ENCODE assay signal across 1 cellular context in the genomic region with DNA sequence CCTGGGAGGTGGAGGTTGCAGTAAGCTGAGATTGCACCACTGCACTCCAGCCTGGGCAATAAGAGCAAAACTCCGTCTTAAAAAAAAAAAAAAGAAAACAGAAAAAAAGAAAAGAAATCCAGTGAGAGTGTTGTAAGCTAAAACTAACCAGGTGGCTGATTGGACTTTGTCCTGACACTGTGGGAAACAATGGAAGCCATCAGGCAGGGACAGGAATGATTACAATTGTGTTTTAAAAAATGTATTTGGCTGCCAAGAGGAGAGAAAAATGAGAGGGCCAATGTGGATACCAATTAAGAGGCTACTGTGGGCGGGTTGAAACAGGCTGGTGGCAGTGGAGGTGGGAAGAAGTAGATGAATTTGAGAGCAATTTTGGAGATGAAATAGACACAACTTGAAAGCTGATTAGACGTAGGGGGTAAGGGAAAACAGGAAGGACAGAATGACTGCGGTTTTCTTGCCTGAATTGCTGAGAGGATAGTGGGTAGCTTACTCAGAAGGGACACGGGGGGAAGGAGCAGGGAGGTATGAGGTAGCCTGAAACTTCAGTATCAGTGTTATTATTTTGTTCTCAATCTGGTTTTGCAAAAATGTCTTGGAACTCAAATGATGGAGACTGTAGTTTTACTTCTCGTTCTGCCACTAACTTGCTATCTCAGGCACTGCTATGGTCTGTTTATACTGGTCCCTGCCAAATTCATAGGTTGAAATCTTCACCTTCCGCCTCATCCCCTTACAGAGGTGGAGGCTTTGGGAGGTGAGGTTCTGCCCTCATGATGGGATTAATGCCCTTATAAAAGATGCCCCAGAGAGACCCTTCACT.
TF ChIP-seq lines count a peak whose summit lies in the region.

No MANE protein-coding gene starts in this region.

TF ChIP-seq in K562, 482 proteins besides CTCF, POLR2A, EP300 and RAD21 (continued from another document and continues in another):
- TF ChIP-seq, protein P1, sequence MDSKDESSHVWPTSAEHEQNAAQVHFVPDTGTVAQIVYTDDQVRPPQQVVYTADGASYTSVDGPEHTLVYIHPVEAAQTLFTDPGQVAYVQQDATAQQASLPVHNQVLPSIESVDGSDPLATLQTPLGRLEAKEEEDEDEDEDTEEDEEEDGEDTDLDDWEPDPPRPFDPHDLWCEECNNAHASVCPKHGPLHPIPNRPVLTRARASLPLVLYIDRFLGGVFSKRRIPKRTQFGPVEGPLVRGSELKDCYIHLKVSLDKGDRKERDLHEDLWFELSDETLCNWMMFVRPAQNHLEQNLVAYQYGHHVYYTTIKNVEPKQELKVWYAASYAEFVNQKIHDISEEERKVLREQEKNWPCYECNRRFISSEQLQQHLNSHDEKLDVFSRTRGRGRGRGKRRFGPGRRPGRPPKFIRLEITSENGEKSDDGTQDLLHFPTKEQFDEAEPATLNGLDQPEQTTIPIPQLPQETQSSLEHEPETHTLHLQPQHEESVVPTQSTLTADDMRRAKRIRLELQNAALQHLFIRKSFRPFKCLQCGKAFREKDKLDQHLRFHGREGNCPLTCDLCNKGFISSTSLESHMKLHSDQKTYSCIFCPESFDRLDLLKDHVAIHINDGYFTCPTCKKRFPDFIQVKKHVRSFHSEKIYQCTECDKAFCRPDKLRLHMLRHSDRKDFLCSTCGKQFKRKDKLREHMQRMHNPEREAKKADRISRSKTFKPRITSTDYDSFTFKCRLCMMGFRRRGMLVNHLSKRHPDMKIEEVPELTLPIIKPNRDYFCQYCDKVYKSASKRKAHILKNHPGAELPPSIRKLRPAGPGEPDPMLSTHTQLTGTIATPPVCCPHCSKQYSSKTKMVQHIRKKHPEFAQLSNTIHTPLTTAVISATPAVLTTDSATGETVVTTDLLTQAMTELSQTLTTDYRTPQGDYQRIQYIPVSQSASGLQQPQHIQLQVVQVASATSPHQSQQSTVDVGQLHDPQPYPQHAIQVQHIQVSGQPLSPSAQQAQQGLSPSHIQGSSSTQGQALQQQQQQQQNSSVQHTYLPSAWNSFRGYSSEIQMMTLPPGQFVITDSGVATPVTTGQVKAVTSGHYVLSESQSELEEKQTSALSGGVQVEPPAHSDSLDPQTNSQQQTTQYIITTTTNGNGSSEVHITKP (IDR thresholded peaks at IDR 0.05; ENCODE audit: partially characterized antibody), result no peak
- peak in 1 of 2 experiments; percentile 32; a peak in 1 of 4 replicates for TF ChIP-seq MLLT1 (IDR thresholded peaks at IDR 0.05)
- no peak for TF ChIP-seq NFXL1 (CRISPR knock-in tag; IDR thresholded peaks at IDR 0.05)
- no peak for TF ChIP-seq HDAC3 (IDR thresholded peaks at IDR 0.05; ENCODE audit: borderline replicate concordance, partially characterized antibody)
- no peak for TF ChIP-seq ATF2 (CRISPR knock-in tag; IDR thresholded peaks at IDR 0.05)
- no peak for TF ChIP-seq TSC22D4 (tag; IDR thresholded peaks at IDR 0.05)
- TF ChIP-seq PHF21A (IDR thresholded peaks at IDR 0.05; ENCODE audit: borderline replicate concordance, low read depth), result no peak
- no peak for TF ChIP-seq MTA3 (IDR thresholded peaks at IDR 0.05; ENCODE audit: borderline replicate concordance)
- no peak for TF ChIP-seq TOE1 (IDR thresholded peaks at IDR 0.05; ENCODE audit: borderline replicate concordance)
- TF ChIP-seq TOE1 (CRISPR knock-in tag; IDR thresholded peaks at IDR 0.05; ENCODE audit: borderline replicate concordance, low read depth), result no peak
- TF ChIP-seq, protein P2, sequence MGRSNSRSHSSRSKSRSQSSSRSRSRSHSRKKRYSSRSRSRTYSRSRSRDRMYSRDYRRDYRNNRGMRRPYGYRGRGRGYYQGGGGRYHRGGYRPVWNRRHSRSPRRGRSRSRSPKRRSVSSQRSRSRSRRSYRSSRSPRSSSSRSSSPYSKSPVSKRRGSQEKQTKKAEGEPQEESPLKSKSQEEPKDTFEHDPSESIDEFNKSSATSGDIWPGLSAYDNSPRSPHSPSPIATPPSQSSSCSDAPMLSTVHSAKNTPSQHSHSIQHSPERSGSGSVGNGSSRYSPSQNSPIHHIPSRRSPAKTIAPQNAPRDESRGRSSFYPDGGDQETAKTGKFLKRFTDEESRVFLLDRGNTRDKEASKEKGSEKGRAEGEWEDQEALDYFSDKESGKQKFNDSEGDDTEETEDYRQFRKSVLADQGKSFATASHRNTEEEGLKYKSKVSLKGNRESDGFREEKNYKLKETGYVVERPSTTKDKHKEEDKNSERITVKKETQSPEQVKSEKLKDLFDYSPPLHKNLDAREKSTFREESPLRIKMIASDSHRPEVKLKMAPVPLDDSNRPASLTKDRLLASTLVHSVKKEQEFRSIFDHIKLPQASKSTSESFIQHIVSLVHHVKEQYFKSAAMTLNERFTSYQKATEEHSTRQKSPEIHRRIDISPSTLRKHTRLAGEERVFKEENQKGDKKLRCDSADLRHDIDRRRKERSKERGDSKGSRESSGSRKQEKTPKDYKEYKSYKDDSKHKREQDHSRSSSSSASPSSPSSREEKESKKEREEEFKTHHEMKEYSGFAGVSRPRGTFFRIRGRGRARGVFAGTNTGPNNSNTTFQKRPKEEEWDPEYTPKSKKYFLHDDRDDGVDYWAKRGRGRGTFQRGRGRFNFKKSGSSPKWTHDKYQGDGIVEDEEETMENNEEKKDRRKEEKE (IDR thresholded peaks at IDR 0.05; ENCODE audit: borderline replicate concordance in 1 of 2, control insufficient read depth in 1 of 2, low read depth in 2 of 2, low read length in 1 of 2), result no peak
- TF ChIP-seq SLC30A9 (CRISPR knock-in tag; IDR thresholded peaks at IDR 0.05), result no peak
- no peak for TF ChIP-seq SNRNP70 (optimal IDR thresholded peaks at IDR 0.05; ENCODE audit: low read depth, low read length)
- peak; percentile 43; the same call in 1 of the 2 replicates for TF ChIP-seq ZKSCAN8 (CRISPR knock-in tag; IDR thresholded peaks at IDR 0.05)
- no peak for TF ChIP-seq IFI16 (CRISPR knock-in tag; IDR thresholded peaks at IDR 0.05)
- TF ChIP-seq TBL1XR1 (IDR thresholded peaks at IDR 0.05; ENCODE audit: low read length in 2 of 2), result 0 out of 4 replicates have a peak, but pooled peaks of 1 of the 2 experiments have one; percentile 20
- TF ChIP-seq ZBTB9 (CRISPR knock-in tag; IDR thresholded peaks at IDR 0.05), result no peak
- TF ChIP-seq SAFB (IDR thresholded peaks at IDR 0.05; ENCODE audit: borderline replicate concordance, low read depth, low read length), result no peak
- TF ChIP-seq ZKSCAN3 (CRISPR knock-in tag; IDR thresholded peaks at IDR 0.05), result no peak
- TF ChIP-seq NUFIP1 (IDR thresholded peaks at IDR 0.05; ENCODE audit: partially characterized antibody), result no peak
- TF ChIP-seq TEAD2 (tag; IDR thresholded peaks at IDR 0.05), result no peak
- no peak for TF ChIP-seq RFX7 (CRISPR knock-in tag; IDR thresholded peaks at IDR 0.05)
- no peak for TF ChIP-seq NFIX (CRISPR knock-in tag; IDR thresholded peaks at IDR 0.05; ENCODE audit: low read depth)
- no peak for TF ChIP-seq CSDE1 (IDR thresholded peaks at IDR 0.05)
- TF ChIP-seq SMARCC2 (IDR thresholded peaks at IDR 0.05; ENCODE audit: low read depth), result no peak
- TF ChIP-seq RCOR1 (IDR thresholded peaks at IDR 0.05; ENCODE audit: borderline replicate concordance in 1 of 2, low read depth in 2 of 2, low read length in 2 of 2), result no peak
- TF ChIP-seq ZNF174 (CRISPR knock-in tag; IDR thresholded peaks at IDR 0.05), result no peak
- TF ChIP-seq GTF2E2 (tag; IDR thresholded peaks at IDR 0.05), result 0 out of 2 replicates have a peak, but pooled peaks have one; percentile 49
- TF ChIP-seq ELF4 (CRISPR knock-in tag; IDR thresholded peaks at IDR 0.05), result no peak
- no peak for TF ChIP-seq HOXB6 (CRISPR knock-in tag; IDR thresholded peaks at IDR 0.05; ENCODE audit: borderline replicate concordance)
- no peak for TF ChIP-seq RBM15 (IDR thresholded peaks at IDR 0.05; ENCODE audit: insufficient read depth, low read length)
- TF ChIP-seq, protein P3, sequence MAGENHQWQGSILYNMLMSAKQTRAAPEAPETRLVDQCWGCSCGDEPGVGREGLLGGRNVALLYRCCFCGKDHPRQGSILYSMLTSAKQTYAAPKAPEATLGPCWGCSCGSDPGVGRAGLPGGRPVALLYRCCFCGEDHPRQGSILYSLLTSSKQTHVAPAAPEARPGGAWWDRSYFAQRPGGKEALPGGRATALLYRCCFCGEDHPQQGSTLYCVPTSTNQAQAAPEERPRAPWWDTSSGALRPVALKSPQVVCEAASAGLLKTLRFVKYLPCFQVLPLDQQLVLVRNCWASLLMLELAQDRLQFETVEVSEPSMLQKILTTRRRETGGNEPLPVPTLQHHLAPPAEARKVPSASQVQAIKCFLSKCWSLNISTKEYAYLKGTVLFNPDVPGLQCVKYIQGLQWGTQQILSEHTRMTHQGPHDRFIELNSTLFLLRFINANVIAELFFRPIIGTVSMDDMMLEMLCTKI (IDR thresholded peaks at IDR 0.05; ENCODE audit: partially characterized antibody), result no peak
- TF ChIP-seq, protein P4, sequence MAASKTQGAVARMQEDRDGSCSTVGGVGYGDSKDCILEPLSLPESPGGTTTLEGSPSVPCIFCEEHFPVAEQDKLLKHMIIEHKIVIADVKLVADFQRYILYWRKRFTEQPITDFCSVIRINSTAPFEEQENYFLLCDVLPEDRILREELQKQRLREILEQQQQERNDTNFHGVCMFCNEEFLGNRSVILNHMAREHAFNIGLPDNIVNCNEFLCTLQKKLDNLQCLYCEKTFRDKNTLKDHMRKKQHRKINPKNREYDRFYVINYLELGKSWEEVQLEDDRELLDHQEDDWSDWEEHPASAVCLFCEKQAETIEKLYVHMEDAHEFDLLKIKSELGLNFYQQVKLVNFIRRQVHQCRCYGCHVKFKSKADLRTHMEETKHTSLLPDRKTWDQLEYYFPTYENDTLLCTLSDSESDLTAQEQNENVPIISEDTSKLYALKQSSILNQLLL (CRISPR knock-in tag; IDR thresholded peaks at IDR 0.05; ENCODE audit: borderline replicate concordance), result no peak
- no peak for TF ChIP-seq PHF20 (IDR thresholded peaks at IDR 0.05; ENCODE audit: partially characterized antibody)
- TF ChIP-seq, protein P5, sequence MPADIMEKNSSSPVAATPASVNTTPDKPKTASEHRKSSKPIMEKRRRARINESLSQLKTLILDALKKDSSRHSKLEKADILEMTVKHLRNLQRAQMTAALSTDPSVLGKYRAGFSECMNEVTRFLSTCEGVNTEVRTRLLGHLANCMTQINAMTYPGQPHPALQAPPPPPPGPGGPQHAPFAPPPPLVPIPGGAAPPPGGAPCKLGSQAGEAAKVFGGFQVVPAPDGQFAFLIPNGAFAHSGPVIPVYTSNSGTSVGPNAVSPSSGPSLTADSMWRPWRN (IDR thresholded peaks at IDR 0.05; ENCODE audit: low read depth), result no peak
- no peak for TF ChIP-seq ZBTB33 (CRISPR knock-in tag; IDR thresholded peaks at IDR 0.05)
- TF ChIP-seq ESRRA (IDR thresholded peaks at IDR 0.05; ENCODE audit: borderline replicate concordance, low read depth), result peak; percentile 70; the same call in 1 of the 2 replicates
- TF ChIP-seq SMARCA4 (IDR thresholded peaks at IDR 0.05), result peak; percentile 66; the same call in 1 of the 2 replicates
- no peak for TF ChIP-seq GTF2A2 (tag; IDR thresholded peaks at IDR 0.05)
- TF ChIP-seq PCBP1 (IDR thresholded peaks at IDR 0.05; ENCODE audit: low read depth, low read length, poor library complexity, severe bottlenecking), result no peak
- no peak for TF ChIP-seq KAT8 (IDR thresholded peaks at IDR 0.05; ENCODE audit: low read depth)
- no peak for TF ChIP-seq POU5F1 (IDR thresholded peaks at IDR 0.05; ENCODE audit: borderline replicate concordance, low read depth, low read length, partially characterized antibody)
- TF ChIP-seq KLF16 (IDR thresholded peaks at IDR 0.05), result 0 out of 2 replicates have a peak, but pooled peaks have one; percentile 40
- TF ChIP-seq ZBTB8A (IDR thresholded peaks at IDR 0.05; ENCODE audit: partially characterized antibody), result no peak
- no peak for TF ChIP-seq ARNT (IDR thresholded peaks at IDR 0.05)
- 0 out of 2 replicates have a peak, but pooled peaks have one; percentile 44 for TF ChIP-seq BACH1 (tag; IDR thresholded peaks at IDR 0.05)
